Comparison of ENCODE assay signal across 8 cellular contexts in genomic region chr19:488505-489417, GRCh38. TPM values are rescaled to one million over a fixed set of nuclear protein-coding genes. Genes with fewer than 3 reads are reported as not detected.
A peak's percentile ranks its signal among the peaks of the same experiment; 100 is the strongest.
DNase-seq lines count a peak whose midpoint lies in the region; ATAC-seq and TF ChIP-seq lines count a peak whose summit lies in the region.

No MANE protein-coding gene starts in this region.

- H3K36me3 ChIP-seq in psoas muscle (ENCODE audit: insufficient read depth in 1 of 2, low read depth in 1 of 2), result no peaks in the 10 kb centered on the region
- no peaks in the 10 kb centered on the region for H3K36me3 ChIP-seq in urinary bladder (ENCODE audit: insufficient read depth)

- intact Hi-C loops in left ventricle myocardium superior (cut with micrococcal nuclease), result no loop called here
- intact Hi-C loops in psoas muscle (cut with DNase I), result loop anchor here in 1 of 2 donors (10.0 kb wide), 1 partner anchor 104 kb away; no protein-coding TSS in a partner anchor

- whole genome bisulfite sequencing in psoas muscle, 3 donors, result 0 to 1% (median 1%) methylated on average over 69 to 114 of the region's 114 CpGs
- under 1% methylated on average over 114 of the region's 114 CpGs for WGBS in urinary bladder

- H3K4me3 ChIP-seq in psoas muscle, result peak overlapping the region; percentile 92
- peak overlapping the region; percentile 93 for H3K4me3 ChIP-seq in urinary bladder (ENCODE audit: low read depth, low read length)

- no peaks in the 10 kb centered on the region for H3K36me3 Mint-ChIP-seq in T-cell

- H3K9me3 Mint-ChIP-seq in T-cell, result no peaks in the 10 kb centered on the region

- H3K27ac ChIP-seq in psoas muscle (peak overlapping the region; percentile 93), urinary bladder (ENCODE audit: low read depth) (peak overlapping the region; percentile 95)

- TF ChIP-seq POLR2A in GM10847 (IDR thresholded peaks at IDR 0.05; ENCODE audit: extremely low read depth, insufficient read length), result peak; percentile 80

- H3K9me3 ChIP-seq in psoas muscle, result no peaks in the 10 kb centered on the region

- H3K27me3 Mint-ChIP-seq in T-cell, result peaks cover 1 to 17% of the 10 kb centered on the region in 2 donors

- peaks cover 0 to 19% (median 2%) of the 10 kb centered on the region in 3 donors for H3K27me3 ChIP-seq in psoas muscle (ENCODE audit: insufficient read depth in 3 of 3, low read length in 2 of 3)

- H3K27ac Mint-ChIP-seq in T-cell, result peak overlapping the region; percentile 79 to 87

- peak overlapping the region; percentile 78 to 82 (median 80) for H3K4me3 Mint-ChIP-seq in T-cell

- CTCF ChIA-PET in T-cell (lab: Charles Lee), result interaction anchor here in 1 of 2 donors (0.9 to 1.4 kb wide), 2 partner anchors 9 to 18 kb away, joined by 3 to 10 read pairs; no protein-coding TSS in a partner anchor

- H3K4me1 Mint-ChIP-seq in T-cell, result peaks cover 14 to 16% (median 14%) of the 10 kb centered on the region in 3 donors

- peak; percentile 91 for DNase-seq in NCI-H146 (lab: John Stamatoyannopoulos, UW)
- DNase-seq in T-cell, result peak; percentile 77 to 95 (median 88)
- DNase-seq in amniotic epithelial cell (ENCODE audit: low read depth), result peak; percentile 91
- DNase-seq in left ventricle myocardium superior, result peak; percentile 99
- peak; percentile 98 to 99 for DNase-seq in psoas muscle

- peak; percentile 72 for ATAC-seq in HG02798 (IDR thresholded peaks at IDR 0.05; ENCODE audit: poor library complexity, unreplicated experiment)
- ATAC-seq in T-cell (replicated peaks in 1 of 4), result peak; percentile 94 to 98 (median 98)
- peak; percentile 96 for ATAC-seq in left ventricle myocardium superior
- peak; percentile 95 to 98 (median 97) for ATAC-seq in psoas muscle

- no peak for TF ChIP-seq CTCF in psoas muscle (IDR thresholded peaks at IDR 0.05)

- POLR2A ChIA-PET in T-cell (lab: Charles Lee), result no interaction called here

- H3K4me1 ChIP-seq in psoas muscle (peaks cover 11% of the 10 kb centered on the region), urinary bladder (ENCODE audit: insufficient read depth) (peaks cover 3% of the 10 kb centered on the region)

RNA-seq across cellular contexts. Expression of gene MADCAM1, which starts 7.5 kb away (rescaled TPM):
- total RNA-seq in T-cell (1 to 10 TPM in 3 of 5 donors, under 1 TPM in 2; 0.40 to 1.6 (median 1.4) TPM), left ventricle myocardium superior (0.37 TPM), psoas muscle (under 1 TPM; 0.26 to 0.40 (median 0.35) TPM), urinary bladder (1.3 TPM)
- polyA plus RNA-seq in psoas muscle (1 to 10 TPM in 1 of 3 donors, under 1 TPM in 2; 0.08 to 1.8 (median 0.33) TPM), urinary bladder (0.34 TPM)

RNA-seq across cellular contexts. Expression of gene TPGS1, which starts 18.5 kb away (rescaled TPM):
- 10 to 100 TPM; 22.2 to 44.4 (median 39.4) TPM for total RNA-seq in T-cell
- total RNA-seq in left ventricle myocardium superior, result 10.5 TPM
- total RNA-seq in psoas muscle, result 10 to 100 TPM in 2 of 4 donors, 1 to 10 TPM in 2; 8.9 to 16.3 (median 10.2) TPM
- polyA plus RNA-seq in psoas muscle, result 10 to 100 TPM in 2 of 3 donors, 1 to 10 TPM in 1; 9.8 to 16.6 (median 12.6) TPM
- total RNA-seq in urinary bladder, result 9.3 TPM
- 30.3 TPM for polyA plus RNA-seq in urinary bladder

RNA-seq across cellular contexts. Expression of gene SHC2, which starts 27.9 kb away (rescaled TPM):
- total RNA-seq in T-cell (1 to 10 TPM in 4 of 5 donors, under 1 TPM in 1; 0.66 to 4.4 (median 3.4) TPM), left ventricle myocardium superior (11.0 TPM), psoas muscle (1 to 10 TPM; 4.5 to 9.7 (median 5.4) TPM), urinary bladder (10.8 TPM)
- polyA plus RNA-seq in psoas muscle (1 to 10 TPM; 2.2 to 2.8 (median 2.2) TPM), urinary bladder (24.2 TPM)

RNA-seq across cellular contexts. Expression of gene CDC34, which starts 42.8 kb away (rescaled TPM):
- total RNA-seq in T-cell (10 to 100 TPM; 35.4 to 52.6 (median 51.3) TPM), left ventricle myocardium superior (110 TPM), psoas muscle (100 to 1,000 TPM in 1 of 4 donors, 10 to 100 TPM in 3; 72.6 to 107 (median 83.0) TPM), urinary bladder (30.4 TPM)
- polyA plus RNA-seq in psoas muscle (100 to 1,000 TPM; 113 to 160 (median 123) TPM), urinary bladder (89.8 TPM)

RNA-seq across cellular contexts. Expression of gene GZMM, which starts 55.1 kb away (rescaled TPM):
- total RNA-seq in T-cell (10 to 100 TPM; 66.2 to 91.0 (median 78.6) TPM), left ventricle myocardium superior (0.37 TPM), psoas muscle (not detected), urinary bladder (0.63 TPM)
- polyA plus RNA-seq in psoas muscle (under 1 TPM; 0.11 to 0.23 (median 0.14) TPM), urinary bladder (1.5 TPM)

Comparison
In these comparisons a context has a peak if more than half of its experiments do, and no peak if none do; other contexts are left out.
1. Peak in every context shown above with its lines: DNase-seq, ATAC-seq, H3K4me3 ChIP-seq and H3K27ac ChIP-seq.